Comparison of ENCODE assay signal across 8 cellular contexts in genomic region chr1:201022178-201022823, GRCh38. TPM values are rescaled to one million over a fixed set of nuclear protein-coding genes. Genes with fewer than 3 reads are reported as not detected.
DNase-seq lines count a peak whose midpoint lies in the region; ATAC-seq, FAIRE-seq and TF ChIP-seq lines count a peak whose summit lies in the region.

No MANE protein-coding gene starts in this region.

- H3K9me3 ChIP-seq in CD4-positive, alpha-beta memory T cell (ENCODE audit: control insufficient read depth in 1 of 2, low read length in 2 of 2), result no peaks in the 10 kb centered on the region
- no peaks in the 10 kb centered on the region for H3K9me3 ChIP-seq in duodenal mucosa (ENCODE audit: control insufficient read depth in 1 of 2, low read length in 2 of 2)

- peak overlapping the region; percentile 48 to 64 for H3K9ac ChIP-seq in duodenal mucosa (ENCODE audit: low read depth in 1 of 2, low read length in 2 of 2)

- H3K36me3 ChIP-seq in CD4-positive, alpha-beta memory T cell (ENCODE audit: insufficient read depth, low read length), result no peaks in the 10 kb centered on the region
- no peaks in the 10 kb centered on the region for H3K36me3 ChIP-seq in duodenal mucosa (ENCODE audit: control insufficient read depth in 1 of 2, insufficient read depth in 2 of 2, low read length in 2 of 2)

- TF ChIP-seq POLR2A in NB4 (IDR thresholded peaks at IDR 0.05; ENCODE audit: extremely low read depth, insufficient read length), result no peak
- TF ChIP-seq POLR2A in GM12892 (IDR thresholded peaks at IDR 0.05; ENCODE audit: low read depth, low read length), result no peak

- H3K27ac Mint-ChIP-seq in CD4-positive, alpha-beta memory T cell, result peak overlapping the region; percentile 95 to 100 (median 97)
- peak overlapping the region; percentile 20 for H3K27ac Mint-ChIP-seq in neural crest cell (ENCODE audit: unreplicated experiment)

- peaks cover 0 to 14% of the 10 kb centered on the region in 2 donors for H3K36me3 Mint-ChIP-seq in CD4-positive, alpha-beta memory T cell
- H3K36me3 Mint-ChIP-seq in neural crest cell (ENCODE audit: low read depth), result no peaks in the 10 kb centered on the region

- TF ChIP-seq CTCF in NB4 (IDR thresholded peaks at IDR 0.05; ENCODE audit: low read depth, low read length) (no peak), neural crest cell (conservative IDR thresholded peaks at IDR 0.05) (no peak)

- no peaks in the 10 kb centered on the region for H3K27me3 ChIP-seq in CD4-positive, alpha-beta memory T cell (ENCODE audit: insufficient read depth, low read length)
- H3K27me3 ChIP-seq in duodenal mucosa (ENCODE audit: control insufficient read depth in 1 of 2, insufficient read depth in 2 of 2, low read length in 2 of 2), result no peaks in the 10 kb centered on the region

- peaks cover 58 to 90% (median 75%) of the 10 kb centered on the region in 4 donors for H3K4me1 Mint-ChIP-seq in CD4-positive, alpha-beta memory T cell
- H3K4me1 Mint-ChIP-seq in neural crest cell, result peaks cover 68% of the 10 kb centered on the region

- H3K27me3 Mint-ChIP-seq in CD4-positive, alpha-beta memory T cell, result no peaks in the 10 kb centered on the region
- H3K27me3 Mint-ChIP-seq in neural crest cell (ENCODE audit: low read depth), result peaks cover 7% of the 10 kb centered on the region

- H3K9me3 Mint-ChIP-seq in CD4-positive, alpha-beta memory T cell, result no peaks in the 10 kb centered on the region
- no peaks in the 10 kb centered on the region for H3K9me3 Mint-ChIP-seq in neural crest cell

- ATAC-seq in GM19035 (IDR thresholded peaks at IDR 0.05; ENCODE audit: unreplicated experiment), result no peak
- ATAC-seq in HG03342 (IDR thresholded peaks at IDR 0.05; ENCODE audit: unreplicated experiment), result no peak

- intact Hi-C loops in CD4-positive, alpha-beta memory T cell (cut with micrococcal nuclease), result loop anchor here (5.0 kb wide), 2 partner anchors 40 to 130 kb away; partner anchors contain the start of gene TMEM9

- DNase-seq in CD4-positive, alpha-beta memory T cell, result no peak
- DNase-seq in NB4 (ENCODE audit: low read depth), result no peak
- DNase-seq in neural crest cell (ENCODE audit: low read depth, low spot score), result no peak
- DNase-seq in SHP77 treated with DMSO at 0.1 percent for 48 hours (lab: John Stamatoyannopoulos, UW), result no peak
- no peak for DNase-seq in GM12892 (ENCODE audit: insufficient read length)

- CTCF ChIA-PET in CD4-positive, alpha-beta memory T cell (lab: Charles Lee; ENCODE audit: partially characterized antibody), result interaction anchor here (1.0 to 11.4 kb wide), 7 partner anchors 11 to 92 kb away, joined by 3 to 95 read pairs (median 21); no protein-coding TSS in a partner anchor

- H3K4me3 Mint-ChIP-seq in CD4-positive, alpha-beta memory T cell, result peak overlapping the region; percentile 92 to 98 (median 96)
- H3K4me3 Mint-ChIP-seq in neural crest cell, result peak overlapping the region; percentile 91

- no peak for FAIRE-seq in GM12892 (lab: Jason Lieb, UNC)

- peak overlapping the region; percentile 67 to 86 for H3K4me3 ChIP-seq in CD4-positive, alpha-beta memory T cell (ENCODE audit: low read length in 2 of 2)
- H3K4me3 ChIP-seq in NB4 (ENCODE audit: low read depth, low read length) (peak overlapping the region; percentile 64), duodenal mucosa (ENCODE audit: low read depth in 1 of 2, low read length in 2 of 2) (peak overlapping the region; percentile 56 to 61)

- H3K4me1 ChIP-seq in CD4-positive, alpha-beta memory T cell (ENCODE audit: insufficient read depth, low read length), result peaks cover 82% of the 10 kb centered on the region
- peaks cover 67 to 71% of the 10 kb centered on the region in 2 donors for H3K4me1 ChIP-seq in duodenal mucosa (ENCODE audit: control insufficient read depth in 1 of 2, insufficient read depth in 2 of 2, low read length in 2 of 2)

- POLR2A ChIA-PET in CD4-positive, alpha-beta memory T cell (lab: Charles Lee; ENCODE audit: partially characterized antibody), result interaction anchor here (0.8 to 3.1 kb wide), 15 partner anchors 10 to 353 kb away, joined by 3 to 12 read pairs (median 3); partner anchors contain the start of genes DDX59 and GPR25

- peak overlapping the region; percentile 69 for H3K27ac ChIP-seq in CD4-positive, alpha-beta memory T cell (ENCODE audit: low read depth, low read length)
- H3K27ac ChIP-seq in duodenal mucosa (ENCODE audit: low read depth, low read length), result no peak overlapping the region

RNA-seq across cellular contexts. Expression of gene KIF21B, which starts 1.2 kb away (rescaled TPM):
- total RNA-seq in CD4-positive, alpha-beta memory T cell, result 10 to 100 TPM; 90.3 to 94.7 TPM
- 10 to 100 TPM in 1 of 2 donors, under 1 TPM in 1; 0.55 to 10.4 TPM for polyA plus RNA-seq in CD4-positive, alpha-beta memory T cell
- 28.1 and 28.9 TPM in 2 replicates for total RNA-seq in neural crest cell
- polyA plus RNA-seq in GM12892 (2012; ENCODE audit: missing spikeins), result 7.1 TPM
